Comparison of ENCODE assay signal across 6 cellular contexts in genomic region chr12:71174146-71174545, GRCh38. TPM values are rescaled to one million over a fixed set of nuclear protein-coding genes. Genes with fewer than 3 reads are reported as not detected.
"Had no signal": no experiment of that assay in that cellular context is flagged by ENCODE, and none has a peak within 500 bp of the region (broad histone marks: within the 10 kb centered on the region; RNA-seq: fewer than 3 reads in every experiment).

No MANE protein-coding gene starts in this region.

- H3K9ac ChIP-seq: GM23248 had no signal

- H3K27ac Mint-ChIP-seq: H9 had no signal

- ATAC-seq: K562 had no signal

- H3K4me3 ChIP-seq: GM23248, K562 had no signal

- H3K4me1 Mint-ChIP-seq: H9 had no signal

- H2AFZ ChIP-seq: GM23248 had no signal

- DNase-seq: GM23248, H9, HCEC 1CT, IMR-90, KG1 had no signal

- H3K27ac ChIP-seq: GM23248 had no signal

- H3K4me3 Mint-ChIP-seq: H9 had no signal

RNA-seq across cellular contexts. Expression of gene TSPAN8, which starts 16.3 kb away (rescaled TPM):
- total RNA-seq: GM23248, H9, IMR-90 had no signal
- polyA plus RNA-seq: GM23248, IMR-90 had no signal
